ENCODE assay signal across 7 cellular contexts in genomic region chr5:43602818-43603534, GRCh38.
DNase-seq lines count a peak whose midpoint lies in the region; ATAC-seq and TF ChIP-seq lines count a peak whose summit lies in the region.

Gene NNT, plus strand, starts transcription at chr5:43603180. Its CDS starts 6,016 bp downstream, at chr5:43609196.

- H3K27me3 ChIP-seq in brain microvascular endothelial cell (replicated peaks) (no peaks in the 10 kb centered on the region), iPS-20b (ENCODE audit: insufficient read depth, low read length) (peaks cover 12% of the 10 kb centered on the region; the same call in 1 of the 2 replicates)

- TF ChIP-seq POLR2A in GM18505 (IDR thresholded peaks at IDR 0.05; ENCODE audit: borderline replicate concordance, extremely low read depth, insufficient read depth, insufficient read length), result peak; percentile 74

- peaks cover 6% of the 10 kb centered on the region; the same call in 1 of the 2 replicates for H3K4me1 ChIP-seq in iPS-20b (ENCODE audit: insufficient read depth, low read length)

- no peak for TF ChIP-seq CTCF in brain microvascular endothelial cell (IDR thresholded peaks at IDR 0.05; ENCODE audit: low read depth, low read length, missing control alignments)

- H3K9me3 ChIP-seq in iPS-20b (ENCODE audit: insufficient read depth, low read depth, low read length), result no peaks in the 10 kb centered on the region

- H3K27ac ChIP-seq in brain microvascular endothelial cell, result peak within 1 kb of the TSS; percentile 57
- H3K27ac ChIP-seq in iPS-20b (ENCODE audit: low read length), result peak within 1 kb of the TSS; percentile 40
- peak within 1 kb of the TSS; percentile 48 to 95 (median 87) for H3K27ac ChIP-seq in skin epidermis

- in situ Hi-C loops in brain microvascular endothelial cell (cut with HindIII; ENCODE audit: low pct_ligation_motif_present, low sequenced_read_pairs), result no loop called here

- peak within 1 kb of the TSS; percentile 82 for H3K4me3 ChIP-seq in brain microvascular endothelial cell (ENCODE audit: low read depth, low read length)
- H3K4me3 ChIP-seq in iPS-20b (ENCODE audit: low read length), result peak within 1 kb of the TSS; percentile 90
- peak within 1 kb of the TSS; percentile 51 to 91 (median 79) for H3K4me3 ChIP-seq in skin epidermis

- ATAC-seq in GM18505 (IDR thresholded peaks at IDR 0.05; ENCODE audit: unreplicated experiment) (peak; percentile 83), HG02870 (IDR thresholded peaks at IDR 0.05; ENCODE audit: unreplicated experiment) (peak; percentile 75)

- H3K36me3 ChIP-seq in brain microvascular endothelial cell (replicated peaks) (no peaks in the 10 kb centered on the region), iPS-20b (ENCODE audit: insufficient read depth, low read depth, low read length) (0 out of 2 replicates have a peak, but pooled peaks cover 5% of the 10 kb centered on the region)

- peak; percentile 79 for DNase-seq in NCI-H1694 (lab: John Stamatoyannopoulos, UW)
- DNase-seq in UCSD-AML1 (lab: John Stamatoyannopoulos, UW; ENCODE audit: unreplicated experiment), result peak; percentile 78
- DNase-seq in brain microvascular endothelial cell, result peak; percentile 12

- H3K9ac ChIP-seq in iPS-20b (ENCODE audit: low read depth, low read length), result peak within 1 kb of the TSS; percentile 82

Comparison
In these comparisons a context has a peak if more than half of its experiments do, and no peak if none do; other contexts are left out.
1. Peak in every context shown above with its lines: DNase-seq, ATAC-seq, H3K4me3 ChIP-seq and H3K27ac ChIP-seq.
2. DNase-seq: peak in every context shown above with its lines; median percentile 79 in NCI-H1694; 78 in UCSD-AML1; 12 in brain microvascular endothelial cell.